ENCODE assay signal across 21 cellular contexts in the genomic region with DNA sequence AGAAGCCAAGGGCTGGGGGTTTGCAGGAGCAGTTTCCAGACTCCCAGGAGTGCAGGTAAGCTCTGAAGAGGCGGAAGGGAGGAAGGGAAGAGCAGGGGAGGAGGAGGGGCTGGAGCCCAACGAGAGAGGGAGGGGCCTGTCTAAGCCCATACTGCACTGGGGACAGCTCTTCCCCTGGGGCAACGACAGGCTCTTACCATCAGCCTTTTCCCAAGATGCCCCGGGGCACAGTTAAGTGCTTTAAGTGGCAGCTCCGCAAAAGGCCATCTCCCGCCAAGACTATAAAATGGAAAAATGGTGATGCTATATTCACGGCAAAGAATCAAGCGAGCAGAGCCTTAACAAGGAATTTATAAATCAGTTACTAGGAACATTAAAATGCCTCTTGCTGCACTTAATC.
A peak's percentile ranks its signal among the peaks of the same experiment; 100 is the strongest.
DNase-seq lines count a peak whose midpoint lies in the region; ATAC-seq and TF ChIP-seq lines count a peak whose summit lies in the region.
"Had no signal": no experiment of that assay in that cellular context is flagged by ENCODE, and none has a peak within 500 bp of the region (broad histone marks: within the 10 kb centered on the region; RNA-seq: fewer than 3 reads in every experiment).

No MANE protein-coding gene starts in this region.

- H3K4me2 ChIP-seq in PC-3 (ENCODE audit: low read length), result peak overlapping the region; percentile 35; the same call in 1 of the 2 replicates
- H3K4me2 ChIP-seq: hepatocyte had no signal

- no peaks in the 10 kb centered on the region for H3K36me3 ChIP-seq in PC-3 (ENCODE audit: low read depth, low read length)
- H3K36me3 ChIP-seq: SJCRH30 had no signal

- peak; percentile 63 for ATAC-seq in PC-3
- no peak for ATAC-seq in stimulated activated naive CD8-positive, alpha-beta T cell treated with anti-CD3 and anti-CD28 coated beads, Interleukin-15, amount 100 ng/mL, for 72 hours
- no peak for ATAC-seq in GM18511 (IDR thresholded peaks at IDR 0.05; ENCODE audit: unreplicated experiment)
- no peak for ATAC-seq in HG03175 (IDR thresholded peaks at IDR 0.05; ENCODE audit: unreplicated experiment)
- ATAC-seq: activated CD8-positive, alpha-beta T cell treated with anti-CD3 and anti-CD28 coated beads, Interleukin-2, amount 10 ng/mL, durations not matched to agents 7 days and 5 days; activated T-cell treated with anti-CD3 and anti-CD28 coated beads, Interleukin-2, amount 50 U/mL, for 4 hours; psoas muscle had no signal

- H3K4me3 Mint-ChIP-seq in nephron, result no peak overlapping the region
- H3K4me3 Mint-ChIP-seq in stimulated activated naive CD8-positive, alpha-beta T cell treated with anti-CD3 and anti-CD28 coated beads, Interleukin-15, amount 100 ng/mL, for 72 hours, result no peak overlapping the region
- H3K4me3 Mint-ChIP-seq: activated B cell treated with CpG ODN at 0.5 μM for 24 hours; activated CD8-positive, alpha-beta T cell treated with anti-CD3 and anti-CD28 coated beads, Interleukin-2, amount 10 ng/mL, durations not matched to agents 7 days and 5 days; activated T-cell treated with anti-CD3 and anti-CD28 coated beads, Interleukin-2, amount 50 U/mL, for 4 hours; neural crest cell; T-helper 1 cell treated with Interleukin-12 subunit alpha and Interleukin-12 subunit beta and Interleukin-4 antibody, amounts not matched to agents 30 μg/mL and 1 μg/mL, for 36 hours had no signal

- H3K36me3 Mint-ChIP-seq in nephron (ENCODE audit: low read depth), result no peaks in the 10 kb centered on the region

- peak overlapping the region; percentile 29 for H3K27ac ChIP-seq in PC-3 (ENCODE audit: low read length)
- H3K27ac ChIP-seq: hepatocyte, psoas muscle, SJCRH30, testis had no signal

- no peaks in the 10 kb centered on the region for H3K9me3 ChIP-seq in PC-3 (ENCODE audit: low read length)
- H3K9me3 ChIP-seq: Caco-2, SJCRH30, testis had no signal

- TF ChIP-seq CTCF in PC-3 (conservative IDR thresholded peaks at IDR 0.05; ENCODE audit: low read depth, low read length), result no peak
- TF ChIP-seq CTCF in nephron (IDR thresholded peaks at IDR 0.05; ENCODE audit: unreplicated experiment in 3 of 3), result no peak

- no peaks in the 10 kb centered on the region for H3K9me2 ChIP-seq in PC-3 (replicated peaks; ENCODE audit: low read length)

- peaks cover 6% of the 10 kb centered on the region for H3K9me3 Mint-ChIP-seq in nephron
- H3K9me3 Mint-ChIP-seq in stimulated activated naive CD8-positive, alpha-beta T cell treated with anti-CD3 and anti-CD28 coated beads, Interleukin-15, amount 100 ng/mL, for 72 hours, result no peaks in the 10 kb centered on the region
- H3K9me3 Mint-ChIP-seq: activated B cell treated with CpG ODN at 0.5 μM for 24 hours; T-helper 1 cell treated with Interleukin-12 subunit alpha and Interleukin-12 subunit beta and Interleukin-4 antibody, amounts not matched to agents 30 μg/mL and 1 μg/mL, for 36 hours had no signal

- H2AFZ ChIP-seq in PC-3 (ENCODE audit: low read length), result peak overlapping the region; percentile 62
- H2AFZ ChIP-seq: hepatocyte had no signal

- intact Hi-C loops in PC-3 (cut with micrococcal nuclease), result no loop called here

- DNase-seq in EH (ENCODE audit: low read depth) (peak; percentile 9), M059J (ENCODE audit: low read depth) (peak; percentile 15), PC-3 (peak; percentile 29)
- no peak for DNase-seq in stimulated activated naive CD8-positive, alpha-beta T cell treated with anti-CD3 and anti-CD28 coated beads, Interleukin-15, amount 100 ng/mL, for 72 hours
- DNase-seq: activated B cell treated with CpG ODN at 0.5 μM for 24 hours; activated CD8-positive, alpha-beta T cell treated with anti-CD3 and anti-CD28 coated beads, Interleukin-2, amount 10 ng/mL, durations not matched to agents 7 days and 5 days; activated naive CD4-positive, alpha-beta T cell treated with anti-CD3 and anti-CD28 coated beads, Interleukin-2, amount 50 U/mL, for 16 hours; activated T-cell treated with anti-CD3 and anti-CD28 coated beads, Interleukin-2, amount 50 U/mL, for 4 hours; AML-193; mesenchymal stem cell; NCI-H446; psoas muscle; testis had no signal

- peak overlapping the region in 2 of 3 experiments; percentile 67 to 83 for H3K27ac Mint-ChIP-seq in nephron
- no peak overlapping the region for H3K27ac Mint-ChIP-seq in stimulated activated naive CD8-positive, alpha-beta T cell treated with anti-CD3 and anti-CD28 coated beads, Interleukin-15, amount 100 ng/mL, for 72 hours
- H3K27ac Mint-ChIP-seq: activated B cell treated with CpG ODN at 0.5 μM for 24 hours; activated CD8-positive, alpha-beta T cell treated with anti-CD3 and anti-CD28 coated beads, Interleukin-2, amount 10 ng/mL, durations not matched to agents 7 days and 5 days; T-helper 1 cell treated with Interleukin-12 subunit alpha and Interleukin-12 subunit beta and Interleukin-4 antibody, amounts not matched to agents 30 μg/mL and 1 μg/mL, for 36 hours had no signal

- H3K27me3 ChIP-seq in PC-3 (ENCODE audit: low read length), result no peaks in the 10 kb centered on the region
- H3K27me3 ChIP-seq: hepatocyte, SJCRH30, testis had no signal

- H3K4me1 ChIP-seq in PC-3 (ENCODE audit: insufficient read depth, low read length), result peaks cover 16% of the 10 kb centered on the region
- H3K4me1 ChIP-seq: Caco-2, psoas muscle, SJCRH30, testis had no signal

- H4K20me1 ChIP-seq in PC-3 (ENCODE audit: low read length), result no peaks in the 10 kb centered on the region

- no peak overlapping the region for H3K9ac ChIP-seq in PC-3 (ENCODE audit: low read length)

- H3K4me1 Mint-ChIP-seq in nephron, result peaks cover 18% of the 10 kb centered on the region
- H3K4me1 Mint-ChIP-seq in stimulated activated naive CD8-positive, alpha-beta T cell treated with anti-CD3 and anti-CD28 coated beads, Interleukin-15, amount 100 ng/mL, for 72 hours, result no peaks in the 10 kb centered on the region
- H3K4me1 Mint-ChIP-seq: activated B cell treated with CpG ODN at 0.5 μM for 24 hours had no signal

- POLR2A ChIA-PET in PC-3 (lab: Charles Lee; ENCODE audit: unreplicated experiment), result no interaction called here

- H3F3A ChIP-seq in PC-3 (ENCODE audit: low read length, unreplicated experiment), result no peaks in the 10 kb centered on the region

- H3K79me2 ChIP-seq in PC-3 (ENCODE audit: low read length), result no peaks in the 10 kb centered on the region
- H3K79me2 ChIP-seq: hepatocyte had no signal

- CTCF ChIA-PET in PC-3 (lab: Charles Lee), result no interaction called here

- H3K4me3 ChIP-seq in PC-3 (ENCODE audit: low read length), result no peak overlapping the region
- H3K4me3 ChIP-seq: hepatocyte, psoas muscle, SJCRH30, testis had no signal

- H3K27me3 Mint-ChIP-seq in nephron (ENCODE audit: low read depth), result peaks cover 26% of the 10 kb centered on the region
- peaks cover 13% of the 10 kb centered on the region for H3K27me3 Mint-ChIP-seq in stimulated activated naive CD8-positive, alpha-beta T cell treated with anti-CD3 and anti-CD28 coated beads, Interleukin-15, amount 100 ng/mL, for 72 hours

- no TSS peak for BruUV-seq in PC-3 (replicated peaks; lab: Mats Ljungman, UMichigan)

Comparison
In these comparisons a context has a peak if more than half of its experiments do, and no peak if none do; other contexts are left out.
1. DNase-seq: peak in EH (single experiment), M059J (single experiment) and PC-3 (single experiment); none in stimulated activated naive CD8-positive, alpha-beta T cell treated with anti-CD3 and anti-CD28 coated beads, Interleukin-15, amount 100 ng/mL, for 72 hours (0 of 2).
2. H3K27ac Mint-ChIP-seq: peak in nephron (2 of 3); none in stimulated activated naive CD8-positive, alpha-beta T cell treated with anti-CD3 and anti-CD28 coated beads, Interleukin-15, amount 100 ng/mL, for 72 hours (0 of 2).